12 cellular contexts compared by ENCODE assay signal in the genomic region with DNA sequence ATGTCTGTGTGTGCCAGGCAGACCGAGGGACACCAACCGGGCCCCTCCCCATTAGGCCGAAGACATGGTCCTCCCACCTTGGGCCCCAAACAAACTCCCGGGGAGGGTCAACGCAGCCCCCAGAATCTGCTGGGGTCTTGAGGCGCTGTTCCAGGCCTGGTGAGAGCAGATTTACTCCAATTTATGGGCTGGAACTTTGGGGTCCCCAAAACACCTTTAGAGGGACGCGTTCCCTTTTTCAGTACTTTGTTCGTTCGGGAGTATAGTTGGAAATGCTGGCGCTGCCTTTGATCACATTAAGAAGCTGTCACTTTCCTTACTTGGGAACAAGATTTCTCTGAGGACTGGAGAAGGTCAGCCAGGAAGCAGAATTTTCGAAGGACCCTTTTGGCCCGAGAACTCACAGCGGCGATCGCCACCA. TPM values are rescaled to one million over a fixed set of nuclear protein-coding genes. Genes with fewer than 3 reads are reported as not detected.
DNase-seq lines count a peak whose midpoint lies in the region; ATAC-seq and TF ChIP-seq lines count a peak whose summit lies in the region.
"Had no signal": no experiment of that assay in that cellular context is flagged by ENCODE, and none has a peak within 500 bp of the region (broad histone marks: within the 10 kb centered on the region; RNA-seq: fewer than 3 reads in every experiment).

No MANE protein-coding gene starts in this region.

- intact Hi-C loops in spleen (cut with DNase I; ENCODE audit: low total_unique reads) = no loop called here

- peak overlapping the region; percentile 80 to 82 for H3K4me3 Mint-ChIP-seq in activated T-cell treated with anti-CD3 and anti-CD28 coated beads, Interleukin-2, amount 50 U/mL, for 72 hours

- H3K4me1 ChIP-seq in SJSA1 (replicated peaks) (peaks cover 37% of the 10 kb centered on the region), spleen (peaks cover 37 to 94% (median 84%) of the 10 kb centered on the region in 6 donors)

- H3K36me3 ChIP-seq in SJSA1 = peaks cover 37% of the 10 kb centered on the region
- no peaks in the 10 kb centered on the region for H3K36me3 ChIP-seq in kidney epithelial cell (ENCODE audit: control insufficient read depth, insufficient read depth, low read length)
- H3K36me3 ChIP-seq in spleen = peaks cover 0 to 9% (median 0%) of the 10 kb centered on the region in 6 donors
- H3K36me3 ChIP-seq: WERI-Rb-1 had no signal

- no peak overlapping the region for H3K27ac Mint-ChIP-seq in activated T-cell treated with anti-CD3 and anti-CD28 coated beads, Interleukin-2, amount 50 U/mL, for 72 hours

- peaks cover 58% of the 10 kb centered on the region for H3K27me3 Mint-ChIP-seq in activated T-cell treated with anti-CD3 and anti-CD28 coated beads, Interleukin-2, amount 50 U/mL, for 72 hours (ENCODE audit: low read depth)

- no peak for DNase-seq in activated T-cell treated with anti-CD3 and anti-CD28 coated beads, Interleukin-2, amount 50 U/mL, for 72 hours
- no peak for DNase-seq in activated T-cell treated with anti-CD3 and anti-CD28 coated beads, Interleukin-2, amount 50 U/mL, for 1 hour
- DNase-seq in SJSA1 (ENCODE audit: low read depth in 1 of 2, low spot score in 2 of 2) (no peak), kidney epithelial cell (ENCODE audit: low read depth) (no peak), spleen (no peak), NCI-H82 (lab: John Stamatoyannopoulos, UW) (no peak)
- DNase-seq in activated CD4-positive, alpha-beta T cell treated with anti-CD3 and anti-CD28 coated beads, Interleukin-2, amount 50 U/mL, for 4 hours = no peak
- DNase-seq: activated naive CD4-positive, alpha-beta T cell; cortex of kidney had no signal

- TF ChIP-seq POLR2A in spleen (IDR thresholded peaks at IDR 0.05) = no peak

- H3K9me3 ChIP-seq in SJSA1 (replicated peaks) = peaks cover 2% of the 10 kb centered on the region
- no peaks in the 10 kb centered on the region for H3K9me3 ChIP-seq in spleen

- H3K4me1 Mint-ChIP-seq in activated T-cell treated with anti-CD3 and anti-CD28 coated beads, Interleukin-2, amount 50 U/mL, for 72 hours (ENCODE audit: low read depth) = peaks cover 27% of the 10 kb centered on the region

- WGBS in spleen, 5 donors = 17 to 35% (median 26%) methylated on average over 12 to 16 of the region's 16 CpGs

- H3K9me3 Mint-ChIP-seq in activated T-cell treated with anti-CD3 and anti-CD28 coated beads, Interleukin-2, amount 50 U/mL, for 72 hours = no peaks in the 10 kb centered on the region

- H3K36me3 Mint-ChIP-seq in activated T-cell treated with anti-CD3 and anti-CD28 coated beads, Interleukin-2, amount 50 U/mL, for 72 hours (ENCODE audit: insufficient read depth in 2 of 2) = peaks cover 2 to 3% of the 10 kb centered on the region in 2 donors

- H3K4me3 ChIP-seq in SJSA1 (peak overlapping the region; percentile 84), kidney epithelial cell (ENCODE audit: low read depth, low read length) (peak overlapping the region; percentile 37), spleen (peak overlapping the region; percentile 40 to 85 (median 68))

- H3K27me3 ChIP-seq in SJSA1 (replicated peaks) = no peaks in the 10 kb centered on the region
- peaks cover 96% of the 10 kb centered on the region for H3K27me3 ChIP-seq in kidney epithelial cell (ENCODE audit: control insufficient read depth, insufficient read depth, low read length)
- H3K27me3 ChIP-seq in spleen (replicated peaks in 1 of 7) = peaks cover 2 to 100% (median 82%) of the 10 kb centered on the region in 7 donors

- no peak for TF ChIP-seq CTCF in kidney epithelial cell (IDR thresholded peaks at IDR 0.05; ENCODE audit: insufficient read depth, low read length, poor library complexity, severe bottlenecking)
- no peak for TF ChIP-seq CTCF in spleen (IDR thresholded peaks at IDR 0.05 in 8 of 11, conservative IDR thresholded peaks at IDR 0.05 in 3 of 11)

- H3K27ac ChIP-seq in SJSA1 = no peak overlapping the region
- peak overlapping the region in 7 of 8 donors; percentile 86 to 95 (median 90) for H3K27ac ChIP-seq in spleen
- H3K27ac ChIP-seq: WERI-Rb-1 had no signal

- ATAC-seq in activated T-cell treated with anti-CD3 and anti-CD28 coated beads, Interleukin-2, amount 50 U/mL, for 72 hours (replicated peaks in 1 of 2) = no peak
- ATAC-seq in GM18873 (IDR thresholded peaks at IDR 0.05; ENCODE audit: low FRiP score, unreplicated experiment) = no peak
- ATAC-seq: sciatic nerve had no signal

RNA-seq across cellular contexts. Expression of a gene that starts 2.3 kb away (rescaled TPM):
- total RNA-seq in activated T-cell treated with anti-CD3 and anti-CD28 coated beads, Interleukin-2, amount 50 U/mL, for 72 hours = 1 to 10 TPM; 2.9 to 4.1 TPM
- total RNA-seq in SJSA1 (2014; rRNA removed; shearing (Covaris generic)) = 14.9 and 15.5 TPM in 2 replicates
- total RNA-seq in kidney epithelial cell (5.6 and 6.0 TPM in 2 replicates), spleen (10 to 100 TPM; 14.4 to 28.6 (median 19.3) TPM)
- polyA plus RNA-seq in spleen = 10 to 100 TPM in 1 of 3 donors, 1 to 10 TPM in 2; 2.2 to 11.9 (median 3.4) TPM

RNA-seq across cellular contexts. Expression of a gene that starts 24.0 kb away (rescaled TPM):
- not detected for total RNA-seq in activated T-cell treated with anti-CD3 and anti-CD28 coated beads, Interleukin-2, amount 50 U/mL, for 72 hours
- total RNA-seq in SJSA1 (2014; rRNA removed; shearing (Covaris generic)) = not detected in 2 replicates
- not detected in 2 replicates for total RNA-seq in kidney epithelial cell
- not detected for total RNA-seq in spleen
- not detected for polyA plus RNA-seq in spleen
- total RNA-seq: sciatic nerve had no signal
